25 cellular contexts compared by ENCODE assay signal in the genomic region with DNA sequence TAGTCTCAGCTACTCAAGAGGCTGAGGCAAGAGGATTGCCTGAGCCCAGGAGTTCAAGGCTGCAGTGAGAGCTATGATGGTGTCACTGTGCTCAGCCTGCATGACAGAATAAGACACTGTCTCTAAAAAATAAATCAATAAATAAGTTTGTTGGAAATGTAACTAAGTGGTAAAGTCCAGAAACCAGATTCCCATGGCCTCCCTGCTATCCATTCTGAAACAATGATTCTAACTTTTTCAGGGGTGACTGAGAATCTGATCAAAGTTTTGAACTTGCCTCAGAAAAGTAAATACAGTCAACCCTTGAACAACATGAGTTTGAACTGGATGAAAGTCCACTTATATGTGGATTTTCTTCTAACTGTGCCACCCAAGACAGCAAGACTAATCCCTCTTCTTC.
"Had no signal": no experiment of that assay in that cellular context is flagged by ENCODE, and none has a peak within 500 bp of the region (broad histone marks: within the 10 kb centered on the region; RNA-seq: fewer than 3 reads in every experiment).

No MANE protein-coding gene starts in this region.

- H3K27me3 Mint-ChIP-seq: naive B cell; naive thymus-derived CD8-positive, alpha-beta T cell had no signal

- ATAC-seq: foreskin keratinocyte; heart right ventricle; left cardiac atrium; lower lobe of right lung; mucosa of descending colon; naive thymus-derived CD8-positive, alpha-beta T cell had no signal

- H3K4me3 Mint-ChIP-seq: endodermal cell; mesothelial cell of epicardium; naive B cell; naive thymus-derived CD8-positive, alpha-beta T cell had no signal

- FAIRE-seq: colon, endometrium, frontal cortex, islet of Langerhans, keratinocyte had no signal

- H3K9me3 ChIP-seq: esophagus muscularis mucosa, heart right ventricle, left ventricle myocardium inferior, lower lobe of right lung, mucosa of descending colon had no signal

- H3K4me1 Mint-ChIP-seq: mesothelial cell of epicardium had no signal

- H3K27me3 ChIP-seq: dorsolateral prefrontal cortex, esophagus muscularis mucosa, foreskin keratinocyte, heart right ventricle had no signal

- H3K27ac Mint-ChIP-seq: endodermal cell, mesothelial cell of epicardium had no signal

- H3K9me3 Mint-ChIP-seq: endodermal cell; mesothelial cell of epicardium; naive B cell; naive thymus-derived CD8-positive, alpha-beta T cell had no signal

- DNase-seq: dermis blood vessel endothelial cell; dorsolateral prefrontal cortex; effector CD4-positive, alpha-beta T cell; effector memory CD4-positive, alpha-beta T cell; endodermal cell; foreskin keratinocyte; glutamatergic neuron; head of caudate nucleus; heart right ventricle; hippocampal formation; left cardiac atrium; left ventricle myocardium inferior; lower lobe of right lung; mesenchymal stem cell; mucosa of descending colon; naive B cell; naive thymus-derived CD8-positive, alpha-beta T cell had no signal

- H3K4me3 ChIP-seq: coronary artery, dorsolateral prefrontal cortex, esophagus muscularis mucosa, heart right ventricle, left ventricle myocardium inferior, lower lobe of right lung, mucosa of descending colon had no signal

- H3K27ac ChIP-seq: coronary artery, dorsolateral prefrontal cortex, esophagus muscularis mucosa, foreskin keratinocyte, heart right ventricle, left ventricle myocardium inferior, lower lobe of right lung had no signal

- H3K4me1 ChIP-seq: esophagus muscularis mucosa, foreskin keratinocyte, heart right ventricle, left ventricle myocardium inferior, lower lobe of right lung had no signal
